Comparison of ENCODE assay signal across 14 cellular contexts in genomic region chr1:54363925-54364324, GRCh38.
"Had no signal": no experiment of that assay in that cellular context is flagged by ENCODE, and none has a peak within 500 bp of the region (broad histone marks: within the 10 kb centered on the region; RNA-seq: fewer than 3 reads in every experiment).

No MANE protein-coding gene starts in this region.

- H3K36me3 Mint-ChIP-seq: naive B cell had no signal

- H3K36me3 ChIP-seq: heart left ventricle, lower lobe of right lung, right atrium auricular region, upper lobe of right lung had no signal

- H3K27me3 ChIP-seq: heart left ventricle, right atrium auricular region, upper lobe of right lung had no signal

- DNase-seq: activated CD4-positive, alpha-beta T cell treated with anti-CD3 and anti-CD28 coated beads, Interleukin-2, amount 10 ng/mL, durations not matched to agents 24 days and 14 days; activated CD4-positive, CD25-positive, alpha-beta regulatory T cell; aorta; cerebellar nuclear complex; effector CD8-positive, alpha-beta T cell; foreskin melanocyte; lower lobe of right lung; naive B cell; stimulated activated naive CD8-positive, alpha-beta T cell treated with anti-CD3 and anti-CD28 coated beads, Interleukin-15, amount 100 ng/mL, for 72 hours; upper lobe of right lung had no signal

- H3K9me3 ChIP-seq: heart left ventricle, lower lobe of right lung, right atrium auricular region, upper lobe of right lung had no signal

- ATAC-seq: heart left ventricle; lower lobe of right lung; stimulated activated naive CD8-positive, alpha-beta T cell treated with anti-CD3 and anti-CD28 coated beads, Interleukin-15, amount 100 ng/mL, for 72 hours; upper lobe of right lung had no signal

- H3K27me3 Mint-ChIP-seq: activated CD4-positive, alpha-beta T cell treated with anti-CD3 and anti-CD28 coated beads, Interleukin-2, amount 10 ng/mL, durations not matched to agents 24 days and 14 days; naive B cell; stimulated activated naive CD8-positive, alpha-beta T cell treated with anti-CD3 and anti-CD28 coated beads, Interleukin-15, amount 100 ng/mL, for 72 hours had no signal

- H3K4me3 ChIP-seq: heart left ventricle, lower lobe of right lung, right atrium auricular region, smooth muscle cell, upper lobe of right lung had no signal

- H3K27ac Mint-ChIP-seq: activated CD4-positive, alpha-beta T cell treated with anti-CD3 and anti-CD28 coated beads, Interleukin-2, amount 10 ng/mL, durations not matched to agents 24 days and 14 days; T-helper 1 cell treated with Interleukin-12 subunit alpha and Interleukin-12 subunit beta and Interleukin-4 antibody, amounts not matched to agents 30 μg/mL and 1 μg/mL, for 36 hours had no signal

- H3K9me3 Mint-ChIP-seq: activated CD4-positive, alpha-beta T cell treated with anti-CD3 and anti-CD28 coated beads, Interleukin-2, amount 10 ng/mL, durations not matched to agents 24 days and 14 days; naive B cell; stimulated activated naive CD8-positive, alpha-beta T cell treated with anti-CD3 and anti-CD28 coated beads, Interleukin-15, amount 100 ng/mL, for 72 hours; T-helper 1 cell treated with Interleukin-12 subunit alpha and Interleukin-12 subunit beta and Interleukin-4 antibody, amounts not matched to agents 30 μg/mL and 1 μg/mL, for 36 hours had no signal

- H3K4me3 Mint-ChIP-seq: activated CD4-positive, alpha-beta T cell treated with anti-CD3 and anti-CD28 coated beads, Interleukin-2, amount 10 ng/mL, durations not matched to agents 24 days and 14 days; naive B cell; stimulated activated naive CD8-positive, alpha-beta T cell treated with anti-CD3 and anti-CD28 coated beads, Interleukin-15, amount 100 ng/mL, for 72 hours; T-helper 1 cell treated with Interleukin-12 subunit alpha and Interleukin-12 subunit beta and Interleukin-4 antibody, amounts not matched to agents 30 μg/mL and 1 μg/mL, for 36 hours had no signal

- H3K27ac ChIP-seq: lower lobe of right lung, right atrium auricular region, upper lobe of right lung had no signal
